17 cellular contexts compared by ENCODE assay signal in the genomic region with DNA sequence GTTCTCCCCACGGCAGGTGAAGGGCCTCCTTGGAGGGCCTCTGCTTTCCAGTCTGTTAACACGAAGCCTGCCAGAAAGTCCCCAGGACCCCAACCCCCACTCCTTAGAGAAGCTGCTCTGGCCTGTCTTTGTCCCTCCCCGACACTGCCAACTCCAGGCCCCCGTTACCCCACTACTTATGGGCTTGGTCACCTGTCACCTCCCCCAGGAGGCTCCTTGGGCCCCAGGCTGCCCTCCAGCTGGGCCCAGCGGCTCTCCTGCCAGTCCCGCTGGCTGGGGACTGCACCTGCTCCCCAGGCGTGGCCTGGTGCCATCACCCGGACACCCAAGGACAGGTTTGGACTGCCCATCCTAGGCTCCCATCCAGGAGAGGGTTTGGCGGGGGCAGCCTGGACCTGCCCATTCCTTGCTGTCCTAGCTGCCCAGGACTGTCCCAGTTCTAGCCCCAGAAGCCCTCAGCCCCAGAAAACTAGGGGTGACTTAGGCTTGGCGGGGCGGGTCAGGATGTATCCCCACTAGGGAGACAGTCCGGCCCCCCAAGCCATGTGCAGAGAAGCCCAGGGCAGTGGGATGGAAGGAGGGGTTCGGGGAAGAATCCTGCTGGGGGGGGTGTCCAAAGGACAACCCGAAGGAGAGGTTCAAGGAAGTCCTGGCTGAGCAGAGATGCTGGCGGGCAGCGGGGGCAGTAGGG.
DNase-seq lines count a peak whose midpoint lies in the region; ATAC-seq and TF ChIP-seq lines count a peak whose summit lies in the region.
"Had no signal": no experiment of that assay in that cellular context is flagged by ENCODE, and none has a peak within 500 bp of the region (broad histone marks: within the 10 kb centered on the region; RNA-seq: fewer than 3 reads in every experiment).

No MANE protein-coding gene starts in this region.

- no peaks in the 10 kb centered on the region for H3K36me3 Mint-ChIP-seq in brain
- H3K36me3 Mint-ChIP-seq: naive thymus-derived CD8-positive, alpha-beta T cell had no signal

- H3K4me3 Mint-ChIP-seq in brain = peak overlapping the region in 1 of 5 experiments; percentile 39
- H3K4me3 Mint-ChIP-seq: naive thymus-derived CD8-positive, alpha-beta T cell had no signal

- peaks cover 8% of the 10 kb centered on the region for H3K27me3 Mint-ChIP-seq in brain

- no peak for TF ChIP-seq CTCF in brain (conservative IDR thresholded peaks at IDR 0.05)

- peaks cover 80% of the 10 kb centered on the region for H3K4me1 Mint-ChIP-seq in brain

- ATAC-seq in GM18498 (IDR thresholded peaks at IDR 0.05; ENCODE audit: unreplicated experiment) = no peak
- ATAC-seq: A549; naive thymus-derived CD8-positive, alpha-beta T cell; psoas muscle had no signal

- peaks cover 0 to 4% (median 0%) of the 10 kb centered on the region in 5 experiments for H3K9me3 Mint-ChIP-seq in brain
- H3K9me3 Mint-ChIP-seq: naive thymus-derived CD8-positive, alpha-beta T cell had no signal

- peak overlapping the region in 4 of 5 experiments; percentile 72 to 97 (median 91) for H3K27ac Mint-ChIP-seq in brain

- DNase-seq in NCI-H2196 (lab: John Stamatoyannopoulos, UW; ENCODE audit: unreplicated experiment) (peak; percentile 40), NCI-H2196 treated with DMSO at 0.1 percent for 48 hours (lab: John Stamatoyannopoulos, UW; ENCODE audit: unreplicated experiment) (no peak), DMS79 treated with DMSO at 0.1 percent for 48 hours (lab: John Stamatoyannopoulos, UW) (peak; percentile 86), retina (peak; percentile 28), NCI-H2029 (lab: John Stamatoyannopoulos, UW) (no peak), cerebellar nuclear complex (lab: John Stamatoyannopoulos, UW) (no peak)
- DNase-seq: activated effector memory CD4-positive, alpha-beta T cell treated with Interleukin-2 at 50 U/mL for 16 hours; DMS53; effector memory CD4-positive, alpha-beta T cell; GOT3; mammary epithelial cell; psoas muscle; spleen had no signal

Comparison
In these comparisons a context has a peak if more than half of its experiments do, and no peak if none do; other contexts are left out.
1. DNase-seq: peak in NCI-H2196 (single experiment), DMS79 treated with DMSO at 0.1 percent for 48 hours (single experiment) and retina (single experiment); none in NCI-H2196 treated with DMSO at 0.1 percent for 48 hours (single experiment), NCI-H2029 (single experiment) and cerebellar nuclear complex (0 of 2).